In genomic region chr10:44830022-44830421, GRCh38 we compare ENCODE assay signal across 20 cellular contexts.
DNase-seq lines count a peak whose midpoint lies in the region; ATAC-seq and TF ChIP-seq lines count a peak whose summit lies in the region.
"Had no signal": no experiment of that assay in that cellular context is flagged by ENCODE, and none has a peak within 500 bp of the region (broad histone marks: within the 10 kb centered on the region; RNA-seq: fewer than 3 reads in every experiment).

No MANE protein-coding gene starts in this region.

- H3K4me1 Mint-ChIP-seq in CD14-positive monocyte = no peaks in the 10 kb centered on the region
- H3K4me1 Mint-ChIP-seq: B cell; stimulated activated naive B cell treated with anti-CD40 and anti-IgM and Interleukin-4, amounts not matched to agents 10 μg/mL and 1 μg/mL and 100 μg/mL, for 72 hours had no signal

- intact Hi-C loops in CD14-positive monocyte (cut with micrococcal nuclease) = no loop called here

- peaks cover 3 to 8% (median 5%) of the 10 kb centered on the region in 3 donors for H3K27me3 Mint-ChIP-seq in CD14-positive monocyte (ENCODE audit: low read depth in 3 of 3)

- in situ Hi-C loops in astrocyte of the cerebellum (cut with HindIII; ENCODE audit: low sequenced_read_pairs) = no loop called here

- no peak overlapping the region for H3K4me3 Mint-ChIP-seq in CD14-positive monocyte
- H3K4me3 Mint-ChIP-seq: activated CD4-positive, alpha-beta memory T cell treated with anti-CD3 and anti-CD28 coated beads for 36 hours; activated T-helper 1 cell treated with anti-CD3 and anti-CD28 coated beads, Interleukin-12 subunit alpha, Interleukin-12 subunit beta, Interleukin-2, Interleukin-4 antibody, amounts not matched to agents 30 ng/mL and 10 ng/mL and 1 ng/mL, durations not matched to agents 14 hours and 24 hours and 36 hours; B cell; stimulated activated naive B cell treated with anti-CD40 and anti-IgM and Interleukin-4, amounts not matched to agents 10 μg/mL and 1 μg/mL and 100 μg/mL, for 72 hours had no signal

- no peaks in the 10 kb centered on the region for H3K9me3 Mint-ChIP-seq in CD14-positive monocyte
- H3K9me3 Mint-ChIP-seq: activated CD4-positive, alpha-beta memory T cell treated with anti-CD3 and anti-CD28 coated beads for 36 hours; activated T-helper 1 cell treated with anti-CD3 and anti-CD28 coated beads, Interleukin-12 subunit alpha, Interleukin-12 subunit beta, Interleukin-2, Interleukin-4 antibody, amounts not matched to agents 30 ng/mL and 10 ng/mL and 1 ng/mL, durations not matched to agents 14 hours and 24 hours and 36 hours; stimulated activated naive B cell treated with anti-CD40 and anti-IgM and Interleukin-4, amounts not matched to agents 10 μg/mL and 1 μg/mL and 100 μg/mL, for 72 hours had no signal

- DNase-seq in AG08395 (ENCODE audit: low spot score) (peak; percentile 61), HS-27A (ENCODE audit: low read depth) (peak; percentile 14), astrocyte of the cerebellum (ENCODE audit: low read depth) (peak; percentile 42), hepatic stellate cell (ENCODE audit: low spot score) (peak; percentile 46), CD14-positive monocyte (ENCODE audit: low spot score) (no peak), C1 segment of cervical spinal cord (lab: John Stamatoyannopoulos, UW) (no peak)
- DNase-seq: activated CD4-positive, alpha-beta memory T cell treated with anti-CD3 and anti-CD28 coated beads for 36 hours; adrenal gland; dermis blood vessel endothelial cell; DMS79; foreskin melanocyte; NCI-H1417 treated with DMSO at 0.1 percent for 48 hours; occipital lobe; stimulated activated naive B cell treated with anti-CD40 and anti-IgM and Interleukin-4, amounts not matched to agents 10 μg/mL and 1 μg/mL and 100 μg/mL, for 72 hours had no signal

- H3K4me3 ChIP-seq in astrocyte of the cerebellum (ENCODE audit: low read depth, low read length) = no peak overlapping the region
- H3K4me3 ChIP-seq: adrenal gland, upper lobe of left lung had no signal

- no peak for ATAC-seq in GM21528 (IDR thresholded peaks at IDR 0.05; ENCODE audit: low FRiP score, unreplicated experiment)
- ATAC-seq in GM21381 (IDR thresholded peaks at IDR 0.05; ENCODE audit: unreplicated experiment) = no peak
- ATAC-seq: HCT116; stimulated activated naive B cell treated with anti-CD40 and anti-IgM and Interleukin-4, amounts not matched to agents 10 μg/mL and 1 μg/mL and 100 μg/mL, for 72 hours had no signal

- no peaks in the 10 kb centered on the region for H3K36me3 Mint-ChIP-seq in CD14-positive monocyte
- H3K36me3 Mint-ChIP-seq: activated CD4-positive, alpha-beta memory T cell treated with anti-CD3 and anti-CD28 coated beads for 36 hours; stimulated activated naive B cell treated with anti-CD40 and anti-IgM and Interleukin-4, amounts not matched to agents 10 μg/mL and 1 μg/mL and 100 μg/mL, for 72 hours had no signal

- TF ChIP-seq CTCF in astrocyte of the cerebellum (IDR thresholded peaks at IDR 0.05; ENCODE audit: low read depth, low read length, missing control alignments) (no peak), CD14-positive monocyte (IDR thresholded peaks at IDR 0.05) (no peak)

- H3K27ac Mint-ChIP-seq in CD14-positive monocyte = no peak overlapping the region
- H3K27ac Mint-ChIP-seq: activated CD4-positive, alpha-beta memory T cell treated with anti-CD3 and anti-CD28 coated beads for 36 hours; activated T-helper 1 cell treated with anti-CD3 and anti-CD28 coated beads, Interleukin-12 subunit alpha, Interleukin-12 subunit beta, Interleukin-2, Interleukin-4 antibody, amounts not matched to agents 30 ng/mL and 10 ng/mL and 1 ng/mL, durations not matched to agents 14 hours and 24 hours and 36 hours; B cell; stimulated activated naive B cell treated with anti-CD40 and anti-IgM and Interleukin-4, amounts not matched to agents 10 μg/mL and 1 μg/mL and 100 μg/mL, for 72 hours had no signal

Comparison
In these comparisons a context has a peak if more than half of its experiments do, and no peak if none do; other contexts are left out.
1. DNase-seq: peak in AG08395 (single experiment), HS-27A (single experiment), astrocyte of the cerebellum (single experiment) and hepatic stellate cell (single experiment); none in CD14-positive monocyte (single experiment) and C1 segment of cervical spinal cord (0 of 14).